In genomic region chr5:157606046-157606445, GRCh38 we compare ENCODE assay signal across 1 cellular context.
TF ChIP-seq lines count a peak whose summit lies in the region.

No MANE protein-coding gene starts in this region.

TF ChIP-seq in SK-N-SH treated with all-trans-retinoic acid at 6 μM for 48 hours, 23 proteins besides CTCF, POLR2A, EP300 and RAD21:
- TF ChIP-seq, protein P1, sequence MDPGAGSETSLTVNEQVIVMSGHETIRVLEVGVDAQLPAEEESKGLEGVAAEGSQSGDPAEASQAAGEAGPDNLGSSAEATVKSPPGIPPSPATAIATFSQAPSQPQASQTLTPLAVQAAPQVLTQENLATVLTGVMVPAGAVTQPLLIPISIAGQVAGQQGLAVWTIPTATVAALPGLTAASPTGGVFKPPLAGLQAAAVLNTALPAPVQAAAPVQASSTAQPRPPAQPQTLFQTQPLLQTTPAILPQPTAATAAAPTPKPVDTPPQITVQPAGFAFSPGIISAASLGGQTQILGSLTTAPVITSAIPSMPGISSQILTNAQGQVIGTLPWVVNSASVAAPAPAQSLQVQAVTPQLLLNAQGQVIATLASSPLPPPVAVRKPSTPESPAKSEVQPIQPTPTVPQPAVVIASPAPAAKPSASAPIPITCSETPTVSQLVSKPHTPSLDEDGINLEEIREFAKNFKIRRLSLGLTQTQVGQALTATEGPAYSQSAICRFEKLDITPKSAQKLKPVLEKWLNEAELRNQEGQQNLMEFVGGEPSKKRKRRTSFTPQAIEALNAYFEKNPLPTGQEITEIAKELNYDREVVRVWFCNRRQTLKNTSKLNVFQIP (CRISPR knock-in tag; IDR thresholded peaks at IDR 0.05; ENCODE audit: borderline replicate concordance, low read depth): no peak
- TF ChIP-seq ZNF8 (CRISPR knock-in tag; IDR thresholded peaks at IDR 0.05) (no peak), ZFP3 (CRISPR knock-in tag; IDR thresholded peaks at IDR 0.05) (no peak), CSDC2 (CRISPR knock-in tag; IDR thresholded peaks at IDR 0.05) (no peak), ZC3H10 (CRISPR knock-in tag; IDR thresholded peaks at IDR 0.05) (no peak), ISL1 (CRISPR knock-in tag; IDR thresholded peaks at IDR 0.05) (no peak), OSR1 (CRISPR knock-in tag; IDR thresholded peaks at IDR 0.05) (no peak), ZNF565 (CRISPR knock-in tag; conservative IDR thresholded peaks at IDR 0.05; ENCODE audit: low read depth) (no peak)
- TF ChIP-seq, protein P2, sequence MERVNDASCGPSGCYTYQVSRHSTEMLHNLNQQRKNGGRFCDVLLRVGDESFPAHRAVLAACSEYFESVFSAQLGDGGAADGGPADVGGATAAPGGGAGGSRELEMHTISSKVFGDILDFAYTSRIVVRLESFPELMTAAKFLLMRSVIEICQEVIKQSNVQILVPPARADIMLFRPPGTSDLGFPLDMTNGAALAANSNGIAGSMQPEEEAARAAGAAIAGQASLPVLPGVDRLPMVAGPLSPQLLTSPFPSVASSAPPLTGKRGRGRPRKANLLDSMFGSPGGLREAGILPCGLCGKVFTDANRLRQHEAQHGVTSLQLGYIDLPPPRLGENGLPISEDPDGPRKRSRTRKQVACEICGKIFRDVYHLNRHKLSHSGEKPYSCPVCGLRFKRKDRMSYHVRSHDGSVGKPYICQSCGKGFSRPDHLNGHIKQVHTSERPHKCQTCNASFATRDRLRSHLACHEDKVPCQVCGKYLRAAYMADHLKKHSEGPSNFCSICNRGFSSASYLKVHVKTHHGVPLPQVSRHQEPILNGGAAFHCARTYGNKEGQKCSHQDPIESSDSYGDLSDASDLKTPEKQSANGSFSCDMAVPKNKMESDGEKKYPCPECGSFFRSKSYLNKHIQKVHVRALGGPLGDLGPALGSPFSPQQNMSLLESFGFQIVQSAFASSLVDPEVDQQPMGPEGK (CRISPR knock-in tag; IDR thresholded peaks at IDR 0.05; ENCODE audit: borderline replicate concordance): no peak
